In the genomic region with DNA sequence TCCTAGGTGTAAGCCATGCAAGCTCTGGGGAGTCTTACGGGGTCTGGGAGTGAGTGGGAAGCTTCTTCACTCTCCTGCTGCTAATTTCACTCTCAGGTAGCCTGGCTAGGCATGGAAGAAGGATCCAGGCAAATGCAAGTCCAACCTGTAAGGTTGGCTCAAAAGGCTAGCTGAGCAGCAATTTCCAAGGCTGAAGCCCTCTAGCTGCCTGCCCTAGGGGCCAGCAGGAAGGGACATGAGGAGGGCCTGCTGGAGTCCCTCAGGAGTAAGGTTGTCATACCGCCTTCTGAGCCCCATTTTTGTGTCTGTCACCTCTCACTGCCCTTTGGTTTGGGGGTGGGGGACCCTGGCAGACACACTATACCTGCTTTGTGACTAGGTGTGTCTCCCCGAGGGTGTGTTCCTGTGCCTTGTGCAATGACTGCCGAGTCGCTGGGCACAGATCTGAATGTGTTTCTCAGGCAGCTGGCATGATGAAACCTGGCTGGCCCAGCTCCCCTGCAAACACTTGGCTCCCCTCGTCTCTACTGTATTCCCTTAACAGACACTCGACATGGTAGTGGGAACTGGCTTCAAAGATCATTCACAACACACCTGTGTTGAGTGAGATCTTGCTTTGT, we compare ENCODE assay signal across 1 cellular context.
TF ChIP-seq lines count a peak whose summit lies in the region.

No MANE protein-coding gene starts in this region.

TF ChIP-seq in GM23338, 12 proteins besides CTCF, POLR2A, EP300 and RAD21 (continued from another document):
- TF ChIP-seq, protein P1, sequence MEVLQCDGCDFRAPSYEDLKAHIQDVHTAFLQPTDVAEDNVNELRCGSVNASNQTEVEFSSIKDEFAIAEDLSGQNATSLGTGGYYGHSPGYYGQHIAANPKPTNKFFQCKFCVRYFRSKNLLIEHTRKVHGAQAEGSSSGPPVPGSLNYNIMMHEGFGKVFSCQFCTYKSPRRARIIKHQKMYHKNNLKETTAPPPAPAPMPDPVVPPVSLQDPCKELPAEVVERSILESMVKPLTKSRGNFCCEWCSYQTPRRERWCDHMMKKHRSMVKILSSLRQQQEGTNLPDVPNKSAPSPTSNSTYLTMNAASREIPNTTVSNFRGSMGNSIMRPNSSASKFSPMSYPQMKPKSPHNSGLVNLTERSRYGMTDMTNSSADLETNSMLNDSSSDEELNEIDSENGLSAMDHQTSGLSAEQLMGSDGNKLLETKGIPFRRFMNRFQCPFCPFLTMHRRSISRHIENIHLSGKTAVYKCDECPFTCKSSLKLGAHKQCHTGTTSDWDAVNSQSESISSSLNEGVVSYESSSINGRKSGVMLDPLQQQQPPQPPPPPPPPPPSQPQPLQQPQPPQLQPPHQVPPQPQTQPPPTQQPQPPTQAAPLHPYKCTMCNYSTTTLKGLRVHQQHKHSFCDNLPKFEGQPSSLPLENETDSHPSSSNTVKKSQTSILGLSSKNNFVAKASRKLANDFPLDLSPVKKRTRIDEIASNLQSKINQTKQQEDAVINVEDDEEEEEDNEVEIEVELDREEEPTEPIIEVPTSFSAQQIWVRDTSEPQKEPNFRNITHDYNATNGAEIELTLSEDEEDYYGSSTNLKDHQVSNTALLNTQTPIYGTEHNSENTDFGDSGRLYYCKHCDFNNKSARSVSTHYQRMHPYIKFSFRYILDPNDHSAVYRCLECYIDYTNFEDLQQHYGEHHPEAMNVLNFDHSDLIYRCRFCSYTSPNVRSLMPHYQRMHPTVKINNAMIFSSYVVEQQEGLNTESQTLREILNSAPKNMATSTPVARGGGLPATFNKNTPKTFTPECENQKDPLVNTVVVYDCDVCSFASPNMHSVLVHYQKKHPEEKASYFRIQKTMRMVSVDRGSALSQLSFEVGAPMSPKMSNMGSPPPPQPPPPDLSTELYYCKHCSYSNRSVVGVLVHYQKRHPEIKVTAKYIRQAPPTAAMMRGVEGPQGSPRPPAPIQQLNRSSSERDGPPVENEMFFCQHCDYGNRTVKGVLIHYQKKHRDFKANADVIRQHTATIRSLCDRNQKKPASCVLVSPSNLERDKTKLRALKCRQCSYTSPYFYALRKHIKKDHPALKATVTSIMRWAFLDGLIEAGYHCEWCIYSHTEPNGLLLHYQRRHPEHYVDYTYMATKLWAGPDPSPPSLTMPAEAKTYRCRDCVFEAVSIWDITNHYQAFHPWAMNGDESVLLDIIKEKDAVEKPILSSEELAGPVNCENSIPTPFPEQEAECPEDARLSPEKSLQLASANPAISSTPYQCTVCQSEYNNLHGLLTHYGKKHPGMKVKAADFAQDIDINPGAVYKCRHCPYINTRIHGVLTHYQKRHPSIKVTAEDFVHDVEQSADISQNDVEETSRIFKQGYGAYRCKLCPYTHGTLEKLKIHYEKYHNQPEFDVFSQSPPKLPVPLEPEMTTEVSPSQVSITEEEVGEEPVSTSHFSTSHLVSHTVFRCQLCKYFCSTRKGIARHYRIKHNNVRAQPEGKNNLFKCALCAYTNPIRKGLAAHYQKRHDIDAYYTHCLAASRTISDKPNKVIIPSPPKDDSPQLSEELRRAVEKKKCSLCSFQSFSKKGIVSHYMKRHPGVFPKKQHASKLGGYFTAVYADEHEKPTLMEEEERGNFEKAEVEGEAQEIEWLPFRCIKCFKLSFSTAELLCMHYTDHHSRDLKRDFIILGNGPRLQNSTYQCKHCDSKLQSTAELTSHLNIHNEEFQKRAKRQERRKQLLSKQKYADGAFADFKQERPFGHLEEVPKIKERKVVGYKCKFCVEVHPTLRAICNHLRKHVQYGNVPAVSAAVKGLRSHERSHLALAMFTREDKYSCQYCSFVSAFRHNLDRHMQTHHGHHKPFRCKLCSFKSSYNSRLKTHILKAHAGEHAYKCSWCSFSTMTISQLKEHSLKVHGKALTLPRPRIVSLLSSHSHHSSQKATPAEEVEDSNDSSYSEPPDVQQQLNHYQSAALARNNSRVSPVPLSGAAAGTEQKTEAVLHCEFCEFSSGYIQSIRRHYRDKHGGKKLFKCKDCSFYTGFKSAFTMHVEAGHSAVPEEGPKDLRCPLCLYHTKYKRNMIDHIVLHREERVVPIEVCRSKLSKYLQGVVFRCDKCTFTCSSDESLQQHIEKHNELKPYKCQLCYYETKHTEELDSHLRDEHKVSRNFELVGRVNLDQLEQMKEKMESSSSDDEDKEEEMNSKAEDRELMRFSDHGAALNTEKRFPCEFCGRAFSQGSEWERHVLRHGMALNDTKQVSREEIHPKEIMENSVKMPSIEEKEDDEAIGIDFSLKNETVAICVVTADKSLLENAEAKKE (CRISPR knock-in tag; IDR thresholded peaks at IDR 0.05): no peak
- TF ChIP-seq JUNB (IDR thresholded peaks at IDR 0.05; ENCODE audit: unreplicated experiment) (no peak), EZH2phosphoT487 (IDR thresholded peaks at IDR 0.05; ENCODE audit: unreplicated experiment) (no peak), CREB1 (CRISPR knock-in tag; IDR thresholded peaks at IDR 0.05; ENCODE audit: low read depth) (no peak), EZH2 (IDR thresholded peaks at IDR 0.05; ENCODE audit: low read depth, unreplicated experiment) (no peak), ZNF331 (CRISPR knock-in tag; IDR thresholded peaks at IDR 0.05; ENCODE audit: low read depth) (no peak), NANOG (IDR thresholded peaks at IDR 0.05; ENCODE audit: borderline replicate concordance) (no peak), STAT1 (IDR thresholded peaks at IDR 0.05; ENCODE audit: unreplicated experiment) (no peak), POLR2AphosphoS5 (IDR thresholded peaks at IDR 0.05; ENCODE audit: low read depth) (no peak)
- TF ChIP-seq, protein P2, sequence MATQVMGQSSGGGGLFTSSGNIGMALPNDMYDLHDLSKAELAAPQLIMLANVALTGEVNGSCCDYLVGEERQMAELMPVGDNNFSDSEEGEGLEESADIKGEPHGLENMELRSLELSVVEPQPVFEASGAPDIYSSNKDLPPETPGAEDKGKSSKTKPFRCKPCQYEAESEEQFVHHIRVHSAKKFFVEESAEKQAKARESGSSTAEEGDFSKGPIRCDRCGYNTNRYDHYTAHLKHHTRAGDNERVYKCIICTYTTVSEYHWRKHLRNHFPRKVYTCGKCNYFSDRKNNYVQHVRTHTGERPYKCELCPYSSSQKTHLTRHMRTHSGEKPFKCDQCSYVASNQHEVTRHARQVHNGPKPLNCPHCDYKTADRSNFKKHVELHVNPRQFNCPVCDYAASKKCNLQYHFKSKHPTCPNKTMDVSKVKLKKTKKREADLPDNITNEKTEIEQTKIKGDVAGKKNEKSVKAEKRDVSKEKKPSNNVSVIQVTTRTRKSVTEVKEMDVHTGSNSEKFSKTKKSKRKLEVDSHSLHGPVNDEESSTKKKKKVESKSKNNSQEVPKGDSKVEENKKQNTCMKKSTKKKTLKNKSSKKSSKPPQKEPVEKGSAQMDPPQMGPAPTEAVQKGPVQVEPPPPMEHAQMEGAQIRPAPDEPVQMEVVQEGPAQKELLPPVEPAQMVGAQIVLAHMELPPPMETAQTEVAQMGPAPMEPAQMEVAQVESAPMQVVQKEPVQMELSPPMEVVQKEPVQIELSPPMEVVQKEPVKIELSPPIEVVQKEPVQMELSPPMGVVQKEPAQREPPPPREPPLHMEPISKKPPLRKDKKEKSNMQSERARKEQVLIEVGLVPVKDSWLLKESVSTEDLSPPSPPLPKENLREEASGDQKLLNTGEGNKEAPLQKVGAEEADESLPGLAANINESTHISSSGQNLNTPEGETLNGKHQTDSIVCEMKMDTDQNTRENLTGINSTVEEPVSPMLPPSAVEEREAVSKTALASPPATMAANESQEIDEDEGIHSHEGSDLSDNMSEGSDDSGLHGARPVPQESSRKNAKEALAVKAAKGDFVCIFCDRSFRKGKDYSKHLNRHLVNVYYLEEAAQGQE (IDR thresholded peaks at IDR 0.05; ENCODE audit: unreplicated experiment): no peak
